In genomic region chr1:226730064-226730463, GRCh38 we compare ENCODE assay signal across 17 cellular contexts. TPM values are rescaled to one million over a fixed set of nuclear protein-coding genes. Genes with fewer than 3 reads are reported as not detected.
A peak's percentile ranks its signal among the peaks of the same experiment; 100 is the strongest.
DNase-seq lines count a peak whose midpoint lies in the region; ATAC-seq, FAIRE-seq and TF ChIP-seq lines count a peak whose summit lies in the region.
"Had no signal": no experiment of that assay in that cellular context is flagged by ENCODE, and none has a peak within 500 bp of the region (broad histone marks: within the 10 kb centered on the region; RNA-seq: fewer than 3 reads in every experiment).

No MANE protein-coding gene starts in this region.

- H2AK5ac ChIP-seq in mesendoderm (ENCODE audit: low read length) = no peak overlapping the region

- no peak overlapping the region for H4K5ac ChIP-seq in mesendoderm (ENCODE audit: low read length)

- WGBS in mesendoderm (ENCODE audit: extremely low coverage, insufficient coverage, low lambda C conversion rate) = no CpG with 5 or more reads among the region's 1 CpG

- peaks cover 88% of the 10 kb centered on the region for H3K4me1 Mint-ChIP-seq in activated naive CD4-positive, alpha-beta T cell treated with anti-CD3 and anti-CD28 coated beads, Interleukin-2, amount 50 U/mL, for 24 hours
- H3K4me1 Mint-ChIP-seq in activated T-helper 1 cell treated with anti-CD3 and anti-CD28 coated beads, Interleukin-12 subunit alpha, Interleukin-12 subunit beta, Interleukin-2, Interleukin-4 antibody, amounts not matched to agents 30 ng/mL and 10 ng/mL and 1 ng/mL, durations not matched to agents 14 hours and 24 hours and 36 hours (ENCODE audit: low read depth) = peaks cover 95% of the 10 kb centered on the region

- peak overlapping the region; percentile 99 for H3K27ac Mint-ChIP-seq in activated naive CD4-positive, alpha-beta T cell treated with anti-CD3 and anti-CD28 coated beads, Interleukin-2, amount 50 U/mL, for 24 hours
- H3K27ac Mint-ChIP-seq in activated T-helper 1 cell treated with anti-CD3 and anti-CD28 coated beads, Interleukin-12 subunit alpha, Interleukin-12 subunit beta, Interleukin-2, Interleukin-4 antibody, amounts not matched to agents 30 ng/mL and 10 ng/mL and 1 ng/mL, durations not matched to agents 14 hours and 24 hours and 36 hours = peak overlapping the region; percentile 58

- H3K4me1 ChIP-seq in mesendoderm (ENCODE audit: control insufficient read depth, low read depth, low read length) (peaks cover 4% of the 10 kb centered on the region), uterus (peaks cover 5 to 11% of the 10 kb centered on the region in 2 donors)

- H3K27me3 ChIP-seq in mesendoderm (ENCODE audit: insufficient read depth, low read length, poor library complexity) = no peaks in the 10 kb centered on the region
- H3K27me3 ChIP-seq in uterus = no peaks in the 10 kb centered on the region
- H3K27me3 ChIP-seq: tibial artery had no signal

- no peak overlapping the region for H2BK120ac ChIP-seq in mesendoderm (ENCODE audit: low read depth, low read length)

- no peaks in the 10 kb centered on the region for H3K9me3 Mint-ChIP-seq in activated naive CD4-positive, alpha-beta T cell treated with anti-CD3 and anti-CD28 coated beads, Interleukin-2, amount 50 U/mL, for 24 hours
- H3K9me3 Mint-ChIP-seq in activated T-helper 1 cell treated with anti-CD3 and anti-CD28 coated beads, Interleukin-12 subunit alpha, Interleukin-12 subunit beta, Interleukin-2, Interleukin-4 antibody, amounts not matched to agents 30 ng/mL and 10 ng/mL and 1 ng/mL, durations not matched to agents 14 hours and 24 hours and 36 hours = no peaks in the 10 kb centered on the region

- H2BK15ac ChIP-seq in mesendoderm (replicated peaks; ENCODE audit: low read depth) = no peak overlapping the region

- H3K27ac ChIP-seq in mesendoderm (ENCODE audit: low read depth, low read length) (no peak overlapping the region), uterus (peak overlapping the region; percentile 97 to 98), coronary artery (no peak overlapping the region)
- H3K27ac ChIP-seq: psoas muscle, RWPE1, tibial artery had no signal

- intact Hi-C loops in activated T-helper 1 cell treated with anti-CD3 and anti-CD28 coated beads, Interleukin-12 subunit alpha, Interleukin-12 subunit beta, Interleukin-2, Interleukin-4 antibody, amounts not matched to agents 30 ng/mL and 10 ng/mL and 1 ng/mL, durations not matched to agents 14 hours and 24 hours and 36 hours (cut with micrococcal nuclease) = loop anchor here (10.0 kb wide), 1 partner anchor 665 kb away; the partner anchor contains the start of gene H3-3A
- intact Hi-C loops in uterus (cut with DNase I; ENCODE audit: low total_unique reads) = no loop called here

- H3K4me3 ChIP-seq in mesendoderm (ENCODE audit: low read length) = no peak overlapping the region
- H3K4me3 ChIP-seq in uterus = no peak overlapping the region
- H3K4me3 ChIP-seq in coronary artery = no peak overlapping the region
- H3K4me3 ChIP-seq: psoas muscle, tibial artery had no signal

- H2BK5ac ChIP-seq in mesendoderm (ENCODE audit: low read length) = no peak overlapping the region

- no peak overlapping the region for H3K23ac ChIP-seq in mesendoderm (ENCODE audit: low read length)

- H3K36me3 ChIP-seq in mesendoderm (ENCODE audit: control insufficient read depth, insufficient read depth, low read length) = no peaks in the 10 kb centered on the region
- no peaks in the 10 kb centered on the region for H3K36me3 ChIP-seq in uterus

- no peaks in the 10 kb centered on the region for H3K27me3 Mint-ChIP-seq in activated naive CD4-positive, alpha-beta T cell treated with anti-CD3 and anti-CD28 coated beads, Interleukin-2, amount 50 U/mL, for 24 hours
- peaks cover 1% of the 10 kb centered on the region for H3K27me3 Mint-ChIP-seq in activated T-helper 1 cell treated with anti-CD3 and anti-CD28 coated beads, Interleukin-12 subunit alpha, Interleukin-12 subunit beta, Interleukin-2, Interleukin-4 antibody, amounts not matched to agents 30 ng/mL and 10 ng/mL and 1 ng/mL, durations not matched to agents 14 hours and 24 hours and 36 hours (ENCODE audit: insufficient read depth)

- DNase-seq in activated naive CD4-positive, alpha-beta T cell treated with anti-CD3 and anti-CD28 coated beads, Interleukin-2, amount 50 U/mL, for 16 hours = no peak
- no peak for DNase-seq in activated T-helper 1 cell treated with anti-CD3 and anti-CD28 coated beads, Interleukin-12 subunit alpha, Interleukin-12 subunit beta, Interleukin-2, Interleukin-4 antibody, amounts not matched to agents 30 ng/mL and 10 ng/mL and 1 ng/mL, durations not matched to agents 14 hours and 24 hours and 36 hours (ENCODE audit: low spot score)
- DNase-seq in mesendoderm = no peak
- DNase-seq in uterus = no peak
- DNase-seq in urothelium cell line (ENCODE audit: low spot score) = no peak
- no peak for DNase-seq in coronary artery (ENCODE audit: low spot score)
- DNase-seq: activated CD4-positive, alpha-beta T cell treated with anti-CD3 and anti-CD28 coated beads for 1 hour; activated gamma-delta T cell; NCI-H1694 treated with DMSO at 0.1 percent for 48 hours; NCI-H526 treated with DMSO at 0.1 percent for 48 hours; psoas muscle; stimulated activated CD4-positive, alpha-beta T cell treated with anti-CD3 and anti-CD28 coated beads, Interleukin-15, amount 100 ng/mL, for 24 hours; tibial artery had no signal

- TF ChIP-seq POLR2A in uterus (IDR thresholded peaks at IDR 0.05) = no peak

- H3K9ac ChIP-seq in mesendoderm (ENCODE audit: low read length) = no peak overlapping the region

- peak overlapping the region; percentile 71 for H3K18ac ChIP-seq in mesendoderm (ENCODE audit: low read length)

- peaks cover 14% of the 10 kb centered on the region for H3K79me1 ChIP-seq in mesendoderm (ENCODE audit: low read length)

- no peak overlapping the region for H3K4ac ChIP-seq in mesendoderm (ENCODE audit: low read depth, low read length)

- peaks cover 17% of the 10 kb centered on the region for H3K79me2 ChIP-seq in mesendoderm (ENCODE audit: control insufficient read depth, insufficient read depth, low read length)

- TF ChIP-seq CTCF in uterus (IDR thresholded peaks at IDR 0.05) = no peak
- no peak for TF ChIP-seq CTCF in coronary artery (IDR thresholded peaks at IDR 0.05)

- peak overlapping the region; percentile 87 for H3K4me3 Mint-ChIP-seq in activated naive CD4-positive, alpha-beta T cell treated with anti-CD3 and anti-CD28 coated beads, Interleukin-2, amount 50 U/mL, for 24 hours
- H3K4me3 Mint-ChIP-seq in activated T-helper 1 cell treated with anti-CD3 and anti-CD28 coated beads, Interleukin-12 subunit alpha, Interleukin-12 subunit beta, Interleukin-2, Interleukin-4 antibody, amounts not matched to agents 30 ng/mL and 10 ng/mL and 1 ng/mL, durations not matched to agents 14 hours and 24 hours and 36 hours = peak overlapping the region; percentile 80

- no peak overlapping the region for H4K8ac ChIP-seq in mesendoderm (ENCODE audit: low read depth, low read length)

- FAIRE-seq in urothelium cell line (lab: Jason Lieb, UNC) = no peak

- H3K56ac ChIP-seq in mesendoderm (ENCODE audit: low read length) = no peak overlapping the region

- H3K9me3 ChIP-seq in uterus = no peaks in the 10 kb centered on the region
- H3K9me3 ChIP-seq: psoas muscle, tibial artery had no signal

- no peak overlapping the region for H3K4me2 ChIP-seq in mesendoderm (ENCODE audit: low read length)

- peaks cover 21% of the 10 kb centered on the region for H3K36me3 Mint-ChIP-seq in activated naive CD4-positive, alpha-beta T cell treated with anti-CD3 and anti-CD28 coated beads, Interleukin-2, amount 50 U/mL, for 24 hours
- H3K36me3 Mint-ChIP-seq in activated T-helper 1 cell treated with anti-CD3 and anti-CD28 coated beads, Interleukin-12 subunit alpha, Interleukin-12 subunit beta, Interleukin-2, Interleukin-4 antibody, amounts not matched to agents 30 ng/mL and 10 ng/mL and 1 ng/mL, durations not matched to agents 14 hours and 24 hours and 36 hours (ENCODE audit: low read depth) = peaks cover 75% of the 10 kb centered on the region

- no peak for ATAC-seq in GM21576 (IDR thresholded peaks at IDR 0.05; ENCODE audit: unreplicated experiment)
- ATAC-seq: left lobe of liver, psoas muscle had no signal

RNA-seq across cellular contexts. Expression of gene ITPKB, which starts 9.0 kb away (rescaled TPM):
- total RNA-seq in activated T-helper 1 cell treated with anti-CD3 and anti-CD28 coated beads, Interleukin-12 subunit alpha, Interleukin-12 subunit beta, Interleukin-2, Interleukin-4 antibody, amounts not matched to agents 30 ng/mL and 10 ng/mL and 1 ng/mL, durations not matched to agents 14 hours and 24 hours and 36 hours = 38.3 and 38.5 TPM in 2 replicates
- polyA plus RNA-seq in mesendoderm (2013, experiment 1 of 2) = 4.7 TPM
- polyA plus RNA-seq in mesendoderm (2013, experiment 2 of 2) = 4.9 TPM
- total RNA-seq in uterus = 100 to 1,000 TPM in 1 of 4 donors, 10 to 100 TPM in 3; 29.7 to 117 (median 44.9) TPM

Comparison
In these comparisons a context has a peak if more than half of its experiments do, and no peak if none do; other contexts are left out.
1. H3K27ac ChIP-seq: peak in uterus (2 of 2); none in mesendoderm (single experiment) and coronary artery (0 of 2).